21 cellular contexts compared by ENCODE assay signal in genomic region chr2:240620149-240620731, GRCh38. TPM values are rescaled to one million over a fixed set of nuclear protein-coding genes. Genes with fewer than 3 reads are reported as not detected.
DNase-seq lines count a peak whose midpoint lies in the region; TF ChIP-seq lines count a peak whose summit lies in the region.
"Had no signal": no experiment of that assay in that cellular context is flagged by ENCODE, and none has a peak within 500 bp of the region (broad histone marks: within the 10 kb centered on the region; RNA-seq: fewer than 3 reads in every experiment).

No MANE protein-coding gene starts in this region.

- DNase-seq in activated gamma-delta T cell treated with Interleukin-2 at 50 U/mL for 16 hours (peak; percentile 3), activated gamma-delta T cell (lab: John Stamatoyannopoulos, UW) (no peak), endodermal cell (peak; percentile 19), posterior cingulate gyrus (peak in 7 of 10 donors; percentile 2 to 73 (median 7)), HEK293T (ENCODE audit: extremely low spot score) (no peak), NCI-H146 treated with DMSO at 0.1 percent for 48 hours (lab: John Stamatoyannopoulos, UW; ENCODE audit: unreplicated experiment) (no peak), medulla oblongata (ENCODE audit: extremely low spot score) (no peak)
- DNase-seq: activated CD4-positive, alpha-beta T cell treated with anti-CD3 and anti-CD28 coated beads for 48 hours; mammary epithelial cell; NCI-H1417; NCI-H2171; NCI-H69; T-helper 9 cell had no signal

- H3K27me3 ChIP-seq in Loucy (ENCODE audit: insufficient read depth, low read length, poor library complexity, severe bottlenecking), result no peaks in the 10 kb centered on the region
- H3K27me3 ChIP-seq in endodermal cell (ENCODE audit: control insufficient read depth, insufficient read depth, low read length, poor library complexity, severe bottlenecking), result no peaks in the 10 kb centered on the region
- H3K27me3 ChIP-seq: breast epithelium, dorsolateral prefrontal cortex had no signal

- peaks cover 39% of the 10 kb centered on the region for H3K4me1 ChIP-seq in Loucy (ENCODE audit: insufficient read depth, low read length, poor library complexity, severe bottlenecking)
- H3K4me1 ChIP-seq in endodermal cell (ENCODE audit: control insufficient read depth, insufficient read depth, low read length), result no peaks in the 10 kb centered on the region
- H3K4me1 ChIP-seq: breast epithelium had no signal

- H3K4me2 ChIP-seq in Loucy (ENCODE audit: low read depth, low read length, poor library complexity, severe bottlenecking), result no peak overlapping the region

- peaks cover 3% of the 10 kb centered on the region for H3K27me3 Mint-ChIP-seq in endodermal cell (ENCODE audit: insufficient read depth)
- H3K27me3 Mint-ChIP-seq: CD4-positive, alpha-beta T cell; naive thymus-derived CD8-positive, alpha-beta T cell; type B pancreatic cell had no signal

- POLR2A ChIA-PET in HEK293T (lab: Yijun Ruan, JAX), result no interaction called here

- CTCF ChIA-PET in HEK293T (lab: Yijun Ruan, JAX), result no interaction called here

- peaks cover 33% of the 10 kb centered on the region for H3K9me3 Mint-ChIP-seq in endodermal cell
- H3K9me3 Mint-ChIP-seq: CD4-positive, alpha-beta T cell; type B pancreatic cell had no signal

- H3K9ac ChIP-seq in Loucy (ENCODE audit: low read depth, low read length, poor library complexity, severe bottlenecking) (peak overlapping the region; percentile 17), endodermal cell (ENCODE audit: extremely low read depth, low read length, poor library complexity, severe bottlenecking) (no peak overlapping the region)

- 94 to 100% methylated on average over 4 to 13 of the region's 13 CpGs for WGBS in endodermal cell (ENCODE audit: insufficient coverage in 1 of 2, insufficient read length in 1 of 2), 2 experiments

- H3K9me3 ChIP-seq in Loucy (ENCODE audit: insufficient read depth, low read depth, low read length) (peaks cover 9% of the 10 kb centered on the region; the same call in 1 of the 2 replicates), endodermal cell (ENCODE audit: control insufficient read depth, low read length) (peaks cover 37% of the 10 kb centered on the region)
- H3K9me3 ChIP-seq: breast epithelium, esophagus muscularis mucosa had no signal

- no peaks in the 10 kb centered on the region for H3K79me2 ChIP-seq in Loucy (ENCODE audit: insufficient read depth, low read length)

- intact Hi-C loops in posterior cingulate gyrus (cut with DNase I), result no loop called here

- H3K27ac Mint-ChIP-seq in endodermal cell, result no peak overlapping the region
- H3K27ac Mint-ChIP-seq: type B pancreatic cell had no signal

- no peak overlapping the region for H3K4me3 ChIP-seq in Loucy (ENCODE audit: low read length, poor library complexity, severe bottlenecking)
- H3K4me3 ChIP-seq in endodermal cell (ENCODE audit: low read length), result no peak overlapping the region
- H3K4me3 ChIP-seq: breast epithelium, dorsolateral prefrontal cortex, esophagus muscularis mucosa, SK-N-MC had no signal

- H3K4me3 Mint-ChIP-seq in endodermal cell, result no peak overlapping the region
- H3K4me3 Mint-ChIP-seq: CD4-positive, alpha-beta T cell; type B pancreatic cell had no signal

- H4K20me1 ChIP-seq in Loucy (ENCODE audit: insufficient read depth, low read length, poor library complexity, severe bottlenecking), result no peaks in the 10 kb centered on the region

- no peaks in the 10 kb centered on the region for H3K9me2 ChIP-seq in Loucy (replicated peaks; ENCODE audit: low read depth, low read length)

- H3K27ac ChIP-seq in endodermal cell (ENCODE audit: low read depth, low read length), result no peak overlapping the region
- H3K27ac ChIP-seq: breast epithelium, dorsolateral prefrontal cortex, esophagus muscularis mucosa, SK-N-MC had no signal

- H2AFZ ChIP-seq in Loucy (ENCODE audit: low read length), result no peak overlapping the region

- no peaks in the 10 kb centered on the region for H3F3A ChIP-seq in Loucy (ENCODE audit: low read depth)

- no peaks in the 10 kb centered on the region for H3K4me1 Mint-ChIP-seq in endodermal cell

- TF ChIP-seq CTCF in Loucy (conservative IDR thresholded peaks at IDR 0.05; ENCODE audit: low read length), result no peak
- TF ChIP-seq CTCF in endodermal cell (conservative IDR thresholded peaks at IDR 0.05), result no peak

- H3K36me3 Mint-ChIP-seq in endodermal cell (ENCODE audit: low read depth), result peaks cover 2% of the 10 kb centered on the region

- no peaks in the 10 kb centered on the region for H3K36me3 ChIP-seq in Loucy (ENCODE audit: insufficient read depth, low read length)
- no peaks in the 10 kb centered on the region for H3K36me3 ChIP-seq in endodermal cell (ENCODE audit: control insufficient read depth, insufficient read depth, low read length)
- H3K36me3 ChIP-seq: breast epithelium had no signal

TF ChIP-seq in HEK293T, 16 proteins besides CTCF, POLR2A, EP300 and RAD21:
- TF ChIP-seq L3MBTL2 (conservative IDR thresholded peaks at IDR 0.05), result no peak
- no peak for TF ChIP-seq FOXA1 (IDR thresholded peaks at IDR 0.05)
- TF ChIP-seq NFRKB (IDR thresholded peaks at IDR 0.05), result no peak
- no peak for TF ChIP-seq ELF4 (IDR thresholded peaks at IDR 0.05)
- TF ChIP-seq BHLHE40 (IDR thresholded peaks at IDR 0.05; ENCODE audit: borderline replicate concordance), result no peak
- no peak for TF ChIP-seq SUZ12 (IDR thresholded peaks at IDR 0.05)

RNA-seq across cellular contexts. Expression of gene GPR35, which starts 5.0 kb away (rescaled TPM):
- total RNA-seq in endodermal cell, result under 1 TPM; 0.55 to 0.71 TPM
- 0.82 TPM for polyA plus RNA-seq in endodermal cell (2013, experiment 1 of 2)
- 0.75 TPM for polyA plus RNA-seq in endodermal cell (2013, experiment 2 of 2)

RNA-seq across cellular contexts. Expression of gene CAPN10, which starts 33.7 kb away (rescaled TPM):
- total RNA-seq in endodermal cell, result 10 to 100 TPM; 58.9 to 61.9 TPM
- polyA plus RNA-seq in endodermal cell (2013, experiment 1 of 2), result 43.3 TPM
- polyA plus RNA-seq in endodermal cell (2013, experiment 2 of 2), result 41.5 TPM

RNA-seq across cellular contexts. Expression of gene RNPEPL1, which starts 52.0 kb away (rescaled TPM):
- 10 to 100 TPM; 38.4 to 52.4 TPM for total RNA-seq in endodermal cell
- 18.2 TPM for polyA plus RNA-seq in endodermal cell (2013, experiment 1 of 2)
- polyA plus RNA-seq in endodermal cell (2013, experiment 2 of 2), result 18.1 TPM

Comparison
In these comparisons a context has a peak if more than half of its experiments do, and no peak if none do; other contexts are left out.
1. DNase-seq: peak in activated gamma-delta T cell treated with Interleukin-2 at 50 U/mL for 16 hours (single experiment), endodermal cell (single experiment) and posterior cingulate gyrus (7 of 10); none in activated gamma-delta T cell (single experiment), HEK293T (single experiment), NCI-H146 treated with DMSO at 0.1 percent for 48 hours (single experiment) and medulla oblongata (single experiment).